15 cellular contexts compared by ENCODE assay signal in genomic region chr2:46170611-46171385, GRCh38.
DNase-seq lines count a peak whose midpoint lies in the region; ATAC-seq and TF ChIP-seq lines count a peak whose summit lies in the region.
"Had no signal": no experiment of that assay in that cellular context is flagged by ENCODE, and none has a peak within 500 bp of the region (broad histone marks: within the 10 kb centered on the region; RNA-seq: fewer than 3 reads in every experiment).

No MANE protein-coding gene starts in this region.

- 82 to 86% methylated on average over 10 of the region's 10 CpGs for WGBS in ectodermal cell, 2 experiments
- WGBS in prostate gland, result 29% methylated on average over 10 of the region's 10 CpGs

- H3K9ac ChIP-seq in DND-41 (ENCODE audit: low read depth, low read length), result no peak overlapping the region
- no peak overlapping the region for H3K9ac ChIP-seq in parathyroid adenoma
- H3K9ac ChIP-seq: KMS-11 had no signal

- H3K9me3 ChIP-seq in DND-41 (ENCODE audit: insufficient read depth, low read length, severe bottlenecking), result no peaks in the 10 kb centered on the region
- no peaks in the 10 kb centered on the region for H3K9me3 ChIP-seq in ectodermal cell (ENCODE audit: control insufficient read depth, low read length)
- H3K9me3 ChIP-seq in parathyroid adenoma (ENCODE audit: control insufficient read depth, low read length), result no peaks in the 10 kb centered on the region
- no peaks in the 10 kb centered on the region for H3K9me3 ChIP-seq in prostate gland
- H3K9me3 ChIP-seq: neutrophil had no signal

- H2AFZ ChIP-seq in DND-41 (ENCODE audit: low read depth, low read length) (no peak overlapping the region), parathyroid adenoma (no peak overlapping the region)

- H3K27ac ChIP-seq in DND-41 (ENCODE audit: low read length) (no peak overlapping the region), ectodermal cell (ENCODE audit: insufficient read depth, low read depth, low read length, poor library complexity, severe bottlenecking) (peak overlapping the region; percentile 20), parathyroid adenoma (no peak overlapping the region), prostate gland (peak overlapping the region in 1 of 2 donors; percentile 6)
- H3K27ac ChIP-seq: KMS-11, neutrophil had no signal

- no peaks in the 10 kb centered on the region for H3K4me1 ChIP-seq in DND-41 (ENCODE audit: insufficient read depth, low read length)
- peaks cover 28% of the 10 kb centered on the region for H3K4me1 ChIP-seq in ectodermal cell (ENCODE audit: control insufficient read depth, insufficient read depth, low read length)
- H3K4me1 ChIP-seq in parathyroid adenoma, result peaks cover 20% of the 10 kb centered on the region
- no peaks in the 10 kb centered on the region for H3K4me1 ChIP-seq in prostate gland (replicated peaks)

- no peaks in the 10 kb centered on the region for H3K27me3 ChIP-seq in DND-41 (ENCODE audit: insufficient read depth, low read length, poor library complexity)
- no peaks in the 10 kb centered on the region for H3K27me3 ChIP-seq in ectodermal cell (ENCODE audit: control insufficient read depth, insufficient read depth, low read length, poor library complexity, severe bottlenecking)
- no peaks in the 10 kb centered on the region for H3K27me3 ChIP-seq in parathyroid adenoma (ENCODE audit: control insufficient read depth, insufficient read depth, low read length)
- H3K27me3 ChIP-seq in prostate gland (replicated peaks; ENCODE audit: insufficient read depth), result no peaks in the 10 kb centered on the region
- H3K27me3 ChIP-seq: neutrophil had no signal

- H3K4me3 ChIP-seq in DND-41 (ENCODE audit: low read depth in 1 of 2, low read length in 2 of 2) (no peak overlapping the region), ectodermal cell (ENCODE audit: insufficient read depth, low read depth, low read length) (no peak overlapping the region), parathyroid adenoma (ENCODE audit: low read depth, low read length) (no peak overlapping the region), prostate gland (no peak overlapping the region)

- no peaks in the 10 kb centered on the region for H4K20me1 ChIP-seq in DND-41 (ENCODE audit: insufficient read depth, low read length)

- no peaks in the 10 kb centered on the region for H3K36me3 ChIP-seq in DND-41 (ENCODE audit: insufficient read depth, low read length)
- H3K36me3 ChIP-seq in ectodermal cell (ENCODE audit: control insufficient read depth, insufficient read depth, low read length), result no peaks in the 10 kb centered on the region
- no peaks in the 10 kb centered on the region for H3K36me3 ChIP-seq in parathyroid adenoma (ENCODE audit: control insufficient read depth, insufficient read depth, low read length)
- H3K36me3 ChIP-seq in prostate gland, result no peaks in the 10 kb centered on the region
- H3K36me3 ChIP-seq: neutrophil had no signal

- TF ChIP-seq CTCF in DND-41 (IDR thresholded peaks at IDR 0.05; ENCODE audit: borderline replicate concordance, extremely low read depth, low read length, poor library complexity, severe bottlenecking), result no peak
- TF ChIP-seq CTCF in parathyroid adenoma (IDR thresholded peaks at IDR 0.05), result no peak
- TF ChIP-seq CTCF in prostate gland (IDR thresholded peaks at IDR 0.05), result no peak

- H3K4me2 ChIP-seq in DND-41 (ENCODE audit: insufficient read depth, low read length), result no peak overlapping the region
- H3K4me2 ChIP-seq in parathyroid adenoma (ENCODE audit: low read length), result peak overlapping the region; percentile 7
- H3K4me2 ChIP-seq: KMS-11 had no signal

- TF ChIP-seq POLR2A in prostate gland (IDR thresholded peaks at IDR 0.05), result no peak

- ATAC-seq in DND-41 (ENCODE audit: insufficient read depth, low read depth), result peak; percentile 40; the same call in 1 of the 3 replicates
- ATAC-seq in HG02678 (IDR thresholded peaks at IDR 0.05; ENCODE audit: unreplicated experiment), result no peak

- no peak for DNase-seq in DND-41
- DNase-seq in NCI-H345 treated with DMSO at 0.1 percent for 48 hours (lab: John Stamatoyannopoulos, UW; ENCODE audit: unreplicated experiment), result peak; percentile 68
- DNase-seq in prostate gland (ENCODE audit: low spot score), result no peak
- DNase-seq in stimulated activated CD4-positive, alpha-beta T cell treated with anti-CD3 and anti-CD28 coated beads, Interleukin-1b, Interleukin-23, amount 100 ng/mL, for 48 hours, result no peak
- DNase-seq in KG1 (lab: John Stamatoyannopoulos, UW), result no peak
- DNase-seq: activated CD4-positive, alpha-beta T cell treated with anti-CD3 and anti-CD28 coated beads for 1 hour; activated T-cell treated with anti-CD3 and anti-CD28 coated beads, Interleukin-2, amount 50 U/mL, for 4 hours; AML-193; NCI-H2029 treated with DMSO at 0.1 percent for 48 hours; stimulated activated CD4-positive, alpha-beta T cell treated with anti-CD3 and anti-CD28 coated beads, Interleukin-12 subunit alpha, Interleukin-12 subunit beta, amount 100 ng/mL, for 4 hours had no signal

- H3K79me2 ChIP-seq in DND-41 (ENCODE audit: insufficient read depth, low read length) (no peaks in the 10 kb centered on the region), parathyroid adenoma (peaks cover 3% of the 10 kb centered on the region)

- intact Hi-C loops in prostate gland (cut with DNase I), result no loop called here
